Comparison of ENCODE assay signal across 1 cellular context in the genomic region with DNA sequence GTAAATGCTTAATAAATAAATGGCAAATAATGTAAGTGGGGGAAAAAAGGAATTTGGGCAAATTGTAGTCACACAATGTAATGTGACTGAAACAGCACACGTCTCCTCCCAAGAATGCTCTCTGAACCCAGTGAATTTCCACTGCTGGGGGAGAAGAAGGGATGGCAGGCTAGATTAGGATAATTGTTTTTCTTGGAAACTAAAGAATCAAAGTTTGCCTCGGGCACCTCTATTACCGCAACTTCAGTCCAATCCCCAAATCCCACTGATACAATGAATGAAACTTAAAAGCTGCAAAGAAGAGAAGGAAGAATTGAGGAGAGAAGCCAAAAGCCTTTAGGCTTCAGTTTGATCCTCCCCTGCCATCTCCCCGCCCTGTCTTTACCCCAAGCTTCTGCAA.
TF ChIP-seq lines count a peak whose summit lies in the region.

No MANE protein-coding gene starts in this region.

TF ChIP-seq in H1, 55 proteins besides CTCF, POLR2A, EP300 and RAD21:
- TF ChIP-seq EZH2 (IDR thresholded peaks at IDR 0.05; ENCODE audit: low read depth, low read length, severe bottlenecking) = no peak
- no peak for TF ChIP-seq RNF2 (IDR thresholded peaks at IDR 0.05; ENCODE audit: borderline replicate concordance, low read depth, low read length, missing control alignments, poor library complexity, severe bottlenecking)
- no peak for TF ChIP-seq TEAD4 (IDR thresholded peaks at IDR 0.05; ENCODE audit: low read depth, low read length)
- TF ChIP-seq PHF8 (conservative IDR thresholded peaks at IDR 0.05; ENCODE audit: low read depth, low read length) = no peak
- no peak for TF ChIP-seq POLR2AphosphoS5 (IDR thresholded peaks at IDR 0.05; ENCODE audit: low read depth, low read length)
- no peak for TF ChIP-seq ATF2 (IDR thresholded peaks at IDR 0.05; ENCODE audit: low read length)
- TF ChIP-seq NANOG (IDR thresholded peaks at IDR 0.05; ENCODE audit: insufficient read depth, low read depth, low read length, poor library complexity, severe bottlenecking) = no peak
- TF ChIP-seq, protein P1, sequence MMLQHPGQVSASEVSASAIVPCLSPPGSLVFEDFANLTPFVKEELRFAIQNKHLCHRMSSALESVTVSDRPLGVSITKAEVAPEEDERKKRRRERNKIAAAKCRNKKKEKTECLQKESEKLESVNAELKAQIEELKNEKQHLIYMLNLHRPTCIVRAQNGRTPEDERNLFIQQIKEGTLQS (IDR thresholded peaks at IDR 0.05; ENCODE audit: insufficient read depth, low read depth, low read length) = no peak
- no peak for TF ChIP-seq BRCA1 (IDR thresholded peaks at IDR 0.05; ENCODE audit: low read depth, low read length)
- no peak for TF ChIP-seq NRF1 (IDR thresholded peaks at IDR 0.05; ENCODE audit: low read depth, low read length)
- no peak for TF ChIP-seq SIX5 (IDR thresholded peaks at IDR 0.05; ENCODE audit: low read depth, low read length)
- no peak for TF ChIP-seq SP2 (IDR thresholded peaks at IDR 0.05; ENCODE audit: low read length)
- no peak for TF ChIP-seq HDAC2 (IDR thresholded peaks at IDR 0.05; ENCODE audit: borderline replicate concordance in 1 of 2, low read depth in 2 of 2, low read length in 2 of 2)
- TF ChIP-seq USF2 (IDR thresholded peaks at IDR 0.05; ENCODE audit: low read length) = no peak
